Comparison of ENCODE assay signal across 8 cellular contexts in the genomic region with DNA sequence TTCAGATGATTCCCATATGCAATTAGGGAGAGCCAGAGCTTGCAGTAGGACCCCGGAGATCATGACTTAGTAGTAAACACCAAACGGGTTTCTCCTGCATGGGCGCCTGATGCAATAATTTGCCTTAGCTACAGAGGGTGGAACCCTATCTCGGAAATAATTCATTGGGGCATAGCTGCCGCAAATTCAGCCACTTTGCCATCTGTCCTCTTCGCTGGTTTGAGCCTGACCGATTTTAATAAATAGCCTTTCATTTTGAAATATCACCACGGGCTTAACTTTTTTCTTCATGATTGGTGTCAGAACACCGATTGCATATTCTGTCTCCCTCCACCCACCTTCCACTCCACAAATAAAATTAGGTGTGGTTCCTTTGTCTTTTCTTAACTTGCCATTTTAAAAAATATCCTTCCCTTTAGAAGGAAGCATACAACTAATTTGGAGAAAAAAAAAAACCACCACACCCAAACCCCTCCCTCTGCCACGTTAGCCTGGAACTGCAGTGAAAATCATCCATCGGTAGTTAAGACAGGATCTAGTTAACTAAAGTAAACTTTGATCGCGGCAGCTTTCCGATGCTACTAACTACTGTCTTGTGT. TPM values are rescaled to one million over a fixed set of nuclear protein-coding genes. Genes with fewer than 3 reads are reported as not detected.
DNase-seq lines count a peak whose midpoint lies in the region; ATAC-seq and TF ChIP-seq lines count a peak whose summit lies in the region.

No MANE protein-coding gene starts in this region.

- H3K4me3 ChIP-seq in BJ (ENCODE audit: low read depth, low read length) (peak overlapping the region; percentile 92), GM12875 (ENCODE audit: low read depth, low read length) (peak overlapping the region; percentile 74), OCI-LY7 (ENCODE audit: low read depth, low read length, poor library complexity, severe bottlenecking) (peak overlapping the region; percentile 94), mammary epithelial cell (replicated peaks in 1 of 3; ENCODE audit: insufficient read depth in 1 of 3, low read depth in 2 of 3, low read length in 3 of 3) (peak overlapping the region; percentile 91 to 97 (median 93)), lower lobe of right lung (peak overlapping the region; percentile 96), upper lobe of right lung (peak overlapping the region; percentile 99)

- BruUV-seq in OCI-LY7 (replicated peaks; lab: Mats Ljungman, UMichigan): no TSS peak
- no TSS peak for BruUV-seq in mammary epithelial cell (replicated peaks; lab: Mats Ljungman, UMichigan)

- peak overlapping the region; percentile 95 for H3K27ac ChIP-seq in OCI-LY7 (ENCODE audit: low read depth, low read length, poor library complexity, severe bottlenecking)
- peak overlapping the region; percentile 92 for H3K27ac ChIP-seq in mammary epithelial cell (ENCODE audit: insufficient read depth, low read depth, low read length)
- H3K27ac ChIP-seq in lower lobe of right lung: no peak overlapping the region
- no peak overlapping the region for H3K27ac ChIP-seq in upper lobe of right lung

- TF ChIP-seq CTCF in BJ (IDR thresholded peaks at IDR 0.05; ENCODE audit: insufficient read depth, low read depth, low read length): 0 out of 2 replicates have a peak, but pooled peaks have one; percentile 8
- TF ChIP-seq CTCF in GM12875 (IDR thresholded peaks at IDR 0.05; ENCODE audit: borderline replicate concordance, insufficient read depth, low read depth, low read length): no peak
- no peak for TF ChIP-seq CTCF in OCI-LY7 (conservative IDR thresholded peaks at IDR 0.05; ENCODE audit: low read length)
- peak in 1 of 2 donors; percentile 9 for TF ChIP-seq CTCF in mammary epithelial cell (conservative IDR thresholded peaks at IDR 0.05 in 1 of 2, IDR thresholded peaks at IDR 0.05 in 1 of 2; ENCODE audit: extremely low read depth in 1 of 2, insufficient read depth in 1 of 2, low read depth in 1 of 2, low read length in 2 of 2)
- no peak for TF ChIP-seq CTCF in lower lobe of right lung (IDR thresholded peaks at IDR 0.05)
- no peak for TF ChIP-seq CTCF in upper lobe of right lung (IDR thresholded peaks at IDR 0.05)

- no peak overlapping the region for H2AFZ ChIP-seq in OCI-LY7 (ENCODE audit: low read length)
- peak overlapping the region; percentile 21 for H2AFZ ChIP-seq in mammary epithelial cell (ENCODE audit: low read depth, low read length)

- H3K9ac ChIP-seq in mammary epithelial cell (ENCODE audit: insufficient read depth, low read length): peak overlapping the region; percentile 99

- H3K36me3 ChIP-seq in BJ (ENCODE audit: control insufficient read depth, insufficient read depth, low read length) (peaks cover 6% of the 10 kb centered on the region), OCI-LY7 (ENCODE audit: insufficient read depth, low read length) (peaks cover 59% of the 10 kb centered on the region), mammary epithelial cell (ENCODE audit: insufficient read depth, low read length) (peaks cover 21% of the 10 kb centered on the region), lower lobe of right lung (peaks cover 28% of the 10 kb centered on the region), upper lobe of right lung (peaks cover 27% of the 10 kb centered on the region)

- DNase-seq in BJ (ENCODE audit: low read depth) (no peak), OCI-LY7 (ENCODE audit: low spot score) (peak; percentile 81), mammary epithelial cell (peak; percentile 33), lower lobe of right lung (no peak), upper lobe of right lung (no peak), ureter (ENCODE audit: low spot score) (no peak), GM19238 (ENCODE audit: insufficient read length, low spot score) (no peak)

- POLR2A ChIA-PET in BJ (lab: Charles Lee) (no interaction called here), OCI-LY7 (lab: Charles Lee) (interaction anchor here (0.6 to 1.2 kb wide), 4 partner anchors 19 to 80 kb away, joined by 3 to 6 read pairs (median 3); no protein-coding TSS in a partner anchor)

- H3K27me3 ChIP-seq in BJ (ENCODE audit: control insufficient read depth, insufficient read depth, low read length) (no peaks in the 10 kb centered on the region), mammary epithelial cell (ENCODE audit: insufficient read depth, low read length) (no peaks in the 10 kb centered on the region), lower lobe of right lung (ENCODE audit: low read depth) (no peaks in the 10 kb centered on the region), upper lobe of right lung (no peaks in the 10 kb centered on the region)

- dilution Hi-C loops in mammary epithelial cell (cut with HindIII; ENCODE audit: low sequenced_read_pairs): no loop called here

- intact Hi-C loops in OCI-LY7 (cut with micrococcal nuclease; ENCODE audit: unreplicated experiment): loop anchor here (1.0 to 2.0 kb wide), 2 partner anchors 35 to 131 kb away; no protein-coding TSS in a partner anchor
- intact Hi-C loops in mammary epithelial cell (cut with micrococcal nuclease): loop anchor here (5.0 kb wide), 1 partner anchor 36 kb away; no protein-coding TSS in a partner anchor
- intact Hi-C loops in lower lobe of right lung (cut with DNase I): no loop called here
- intact Hi-C loops in upper lobe of right lung (cut with DNase I): no loop called here

- peaks cover 34% of the 10 kb centered on the region for H4K20me1 ChIP-seq in OCI-LY7 (ENCODE audit: insufficient read depth, low read length)
- H4K20me1 ChIP-seq in mammary epithelial cell (ENCODE audit: insufficient read depth, low read length): no peaks in the 10 kb centered on the region

- in situ Hi-C loops in mammary epithelial cell (cut with MboI; ENCODE audit: low sequenced_read_pairs in 2 of 2): loop anchor here in 1 of 2 donors (5.0 kb wide), 1 partner anchor 146 kb away; no protein-coding TSS in a partner anchor

- H3K9me3 ChIP-seq in OCI-LY7 (ENCODE audit: low read length): no peaks in the 10 kb centered on the region
- no peaks in the 10 kb centered on the region for H3K9me3 ChIP-seq in mammary epithelial cell (replicated peaks; ENCODE audit: insufficient read depth, low read length)
- no peaks in the 10 kb centered on the region for H3K9me3 ChIP-seq in lower lobe of right lung
- no peaks in the 10 kb centered on the region for H3K9me3 ChIP-seq in upper lobe of right lung

- H3K9me2 ChIP-seq in OCI-LY7 (ENCODE audit: insufficient read depth, low read length): no peaks in the 10 kb centered on the region

- H3K4me2 ChIP-seq in OCI-LY7 (ENCODE audit: low read length): peak overlapping the region; percentile 78
- peak overlapping the region; percentile 90 for H3K4me2 ChIP-seq in mammary epithelial cell (ENCODE audit: insufficient read depth, low read depth, low read length)

- H3K79me2 ChIP-seq in OCI-LY7 (ENCODE audit: insufficient read depth, low read depth, low read length) (peaks cover 80% of the 10 kb centered on the region), mammary epithelial cell (ENCODE audit: insufficient read depth, low read length) (peaks cover 86% of the 10 kb centered on the region)

- H3K4me1 ChIP-seq in OCI-LY7 (ENCODE audit: insufficient read depth, low read length, poor library complexity, severe bottlenecking) (peaks cover 21% of the 10 kb centered on the region), mammary epithelial cell (ENCODE audit: insufficient read depth, low read length) (peaks cover 8% of the 10 kb centered on the region), lower lobe of right lung (peaks cover 32% of the 10 kb centered on the region), upper lobe of right lung (peaks cover 24% of the 10 kb centered on the region)

- 16% methylated on average over 14 of the region's 14 CpGs for WGBS in mammary epithelial cell (ENCODE audit: low coverage, missing lambda C conversion rate)

- ATAC-seq in lower lobe of right lung (no peak), upper lobe of right lung (no peak)

- CTCF ChIA-PET in BJ (lab: Yijun Ruan, JAX) (interaction anchor here (0.7 to 1.4 kb wide), 2 partner anchors 22 to 143 kb away, joined by 3 read pairs; no protein-coding TSS in a partner anchor), OCI-LY7 (lab: Charles Lee; ENCODE audit: unreplicated experiment) (no interaction called here), mammary epithelial cell (lab: Charles Lee; ENCODE audit: low non-redundant PET) (no interaction called here)

RNA-seq across cellular contexts. Expression of a gene that starts 1.5 kb away (rescaled TPM):
- polyA plus RNA-seq in BJ (2011; rRNA removed) (1,006 and 1,118 TPM in 2 replicates), mammary epithelial cell (609 TPM)
- polyA minus RNA-seq in BJ (2011; rRNA and poly(A)+ RNA removed): 894 and 956 TPM in 2 replicates
- 161 and 178 TPM in 2 replicates for total RNA-seq in OCI-LY7 (2014; rRNA removed; shearing (Covaris generic))
- total RNA-seq in OCI-LY7 (2022) (355 and 375 TPM in 2 replicates), mammary epithelial cell (100 to 1,000 TPM; 419 to 470 TPM), lower lobe of right lung (67.7 TPM), upper lobe of right lung (68.4 TPM), ureter (203 TPM)
- polyA minus RNA-seq in mammary epithelial cell: 1,008 TPM

Comparison
In these comparisons a context has a peak if more than half of its experiments do, and no peak if none do; other contexts are left out.
1. DNase-seq: peak in OCI-LY7 (single experiment) and mammary epithelial cell (single experiment); none in BJ (single experiment), lower lobe of right lung (single experiment), upper lobe of right lung (single experiment), ureter (single experiment) and GM19238 (single experiment).
2. H3K27ac ChIP-seq: peak in OCI-LY7 (single experiment) and mammary epithelial cell (single experiment); none in lower lobe of right lung (single experiment) and upper lobe of right lung (single experiment).
3. intact Hi-C loops: an anchor here in OCI-LY7 (1.0 to 2.0 kb wide) and mammary epithelial cell (5.0 kb wide); none called in lower lobe of right lung and upper lobe of right lung.
4. Peak in every context shown above with its lines, with median percentiles within 50 percentile points of each other: H3K4me3 ChIP-seq.